In the genomic region with DNA sequence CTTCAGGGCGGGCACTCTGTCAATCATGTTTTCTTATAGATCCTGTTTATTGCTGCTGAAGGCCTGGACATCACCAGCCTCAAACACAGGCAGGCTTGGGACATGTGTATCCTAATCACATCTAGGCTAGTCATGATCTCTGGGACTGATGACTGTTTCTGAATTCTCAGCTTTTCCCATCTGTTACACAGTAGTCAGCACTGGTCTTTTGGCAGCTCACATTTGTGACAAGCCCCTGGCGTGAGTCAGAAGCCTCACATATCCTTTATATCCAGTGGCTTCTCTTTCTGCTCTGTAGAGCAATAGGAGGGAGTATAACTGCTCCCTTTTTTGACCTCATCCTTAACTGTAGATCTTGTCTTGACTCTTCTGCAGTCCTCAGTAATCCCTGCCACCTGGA, we compare ENCODE assay signal across 23 cellular contexts. TPM values are rescaled to one million over a fixed set of nuclear protein-coding genes. Genes with fewer than 3 reads are reported as not detected.
A peak's percentile ranks its signal among the peaks of the same experiment; 100 is the strongest.
DNase-seq lines count a peak whose midpoint lies in the region; ATAC-seq and TF ChIP-seq lines count a peak whose summit lies in the region.
"Had no signal": no experiment of that assay in that cellular context is flagged by ENCODE, and none has a peak within 500 bp of the region (broad histone marks: within the 10 kb centered on the region; RNA-seq: fewer than 3 reads in every experiment).

No MANE protein-coding gene starts in this region.

- CTCF ChIA-PET in PC-3 (lab: Charles Lee) = no interaction called here
- CTCF ChIA-PET in activated CD4-positive, alpha-beta memory T cell treated with anti-CD3 and anti-CD28 coated beads for 36 hours (lab: Charles Lee) = no interaction called here

- ATAC-seq in PC-3 = no peak
- no peak for ATAC-seq in GM19035 (IDR thresholded peaks at IDR 0.05; ENCODE audit: unreplicated experiment)
- no peak for ATAC-seq in mucosa of descending colon
- ATAC-seq: activated CD4-positive, alpha-beta T cell treated with anti-CD3 and anti-CD28 coated beads for 36 hours; left lobe of liver had no signal

- H4K20me1 ChIP-seq in PC-3 (ENCODE audit: low read length) = no peaks in the 10 kb centered on the region

- no peaks in the 10 kb centered on the region for H3K9me3 Mint-ChIP-seq in activated CD4-positive, alpha-beta memory T cell treated with anti-CD3 and anti-CD28 coated beads for 36 hours
- H3K9me3 Mint-ChIP-seq: activated naive CD4-positive, alpha-beta T cell treated with anti-CD3 and anti-CD28 coated beads, Interleukin-2, amount 50 U/mL, for 24 hours had no signal

- no peaks in the 10 kb centered on the region for H3K27me3 ChIP-seq in PC-3 (ENCODE audit: low read length)
- H3K27me3 ChIP-seq: ovary, sigmoid colon, tibial artery had no signal

- no peak overlapping the region for H3K4me3 Mint-ChIP-seq in activated CD4-positive, alpha-beta memory T cell treated with anti-CD3 and anti-CD28 coated beads for 36 hours
- H3K4me3 Mint-ChIP-seq: activated CD4-positive, alpha-beta T cell treated with anti-CD3 and anti-CD28 coated beads for 36 hours; activated naive CD4-positive, alpha-beta T cell treated with anti-CD3 and anti-CD28 coated beads, Interleukin-2, amount 50 U/mL, for 24 hours had no signal

- H3K9ac ChIP-seq in PC-3 (ENCODE audit: low read length) = no peak overlapping the region

- H3K27ac ChIP-seq in PC-3 (ENCODE audit: low read length) = no peak overlapping the region
- H3K27ac ChIP-seq: ovary, sigmoid colon, tibial artery had no signal

- H3K4me1 ChIP-seq in PC-3 (ENCODE audit: insufficient read depth, low read length) (peaks cover 7% of the 10 kb centered on the region), mucosa of descending colon (ENCODE audit: low read depth) (peaks cover 3% of the 10 kb centered on the region)

- intact Hi-C loops in PC-3 (cut with micrococcal nuclease) = loop anchor here (10.0 kb wide), 1 partner anchor 54 kb away; no protein-coding TSS in a partner anchor
- intact Hi-C loops in activated CD4-positive, alpha-beta memory T cell treated with anti-CD3 and anti-CD28 coated beads for 36 hours (cut with micrococcal nuclease) = no loop called here
- intact Hi-C loops in mucosa of descending colon (cut with DNase I, micrococcal nuclease) = no loop called here

- peaks cover 13% of the 10 kb centered on the region for H3K4me1 Mint-ChIP-seq in activated CD4-positive, alpha-beta memory T cell treated with anti-CD3 and anti-CD28 coated beads for 36 hours (ENCODE audit: low read depth)

- H3K9me3 ChIP-seq in PC-3 (ENCODE audit: low read length) = no peaks in the 10 kb centered on the region
- no peaks in the 10 kb centered on the region for H3K9me3 ChIP-seq in mucosa of descending colon
- H3K9me3 ChIP-seq: ovary, sigmoid colon, tibial artery had no signal

- no peaks in the 10 kb centered on the region for H3F3A ChIP-seq in PC-3 (ENCODE audit: low read length, unreplicated experiment)

- no peak overlapping the region for H3K4me3 ChIP-seq in PC-3 (ENCODE audit: low read length)
- H3K4me3 ChIP-seq in fibroblast of mammary gland (ENCODE audit: control insufficient read depth, low read depth, low read length) = no peak overlapping the region
- no peak overlapping the region for H3K4me3 ChIP-seq in mucosa of descending colon
- H3K4me3 ChIP-seq: ovary, sigmoid colon, tibial artery had no signal

- no peaks in the 10 kb centered on the region for H3K36me3 ChIP-seq in PC-3 (ENCODE audit: low read depth, low read length)
- H3K36me3 ChIP-seq in mucosa of descending colon (ENCODE audit: low read depth) = no peaks in the 10 kb centered on the region
- H3K36me3 ChIP-seq: ovary had no signal

- H3K79me2 ChIP-seq in PC-3 (ENCODE audit: low read length) = no peaks in the 10 kb centered on the region

- POLR2A ChIA-PET in PC-3 (lab: Charles Lee; ENCODE audit: unreplicated experiment) = no interaction called here
- POLR2A ChIA-PET in activated CD4-positive, alpha-beta memory T cell treated with anti-CD3 and anti-CD28 coated beads for 36 hours (lab: Charles Lee) = no interaction called here

- DNase-seq in GM03348 (ENCODE audit: low spot score) (peak; percentile 72), PC-3 (peak; percentile 10), fibroblast of mammary gland (ENCODE audit: low read depth) (peak; percentile 92), stromal cell of bone marrow (ENCODE audit: low read depth) (peak; percentile 80), mucosa of descending colon (no peak)
- DNase-seq in activated CD4-positive, alpha-beta memory T cell treated with anti-CD3 and anti-CD28 coated beads for 36 hours = no peak
- DNase-seq: activated CD4-positive, alpha-beta T cell treated with anti-CD3 and anti-CD28 coated beads for 36 hours; CD4-positive, alpha-beta memory T cell; DND-41; effector CD4-positive, alpha-beta T cell; foreskin melanocyte; NCI-H1436; NCI-H510A treated with DMSO at 0.1 percent for 48 hours; ovary; sigmoid colon; stimulated activated CD4-positive, alpha-beta T cell treated with anti-CD3 and anti-CD28 coated beads, Interleukin-4, amount 100 ng/mL, for 1 hour; T1000; tibial artery had no signal

- no peak overlapping the region for H2AFZ ChIP-seq in PC-3 (ENCODE audit: low read length)

- H3K9me2 ChIP-seq in PC-3 (replicated peaks; ENCODE audit: low read length) = no peaks in the 10 kb centered on the region

- H3K36me3 Mint-ChIP-seq in activated CD4-positive, alpha-beta memory T cell treated with anti-CD3 and anti-CD28 coated beads for 36 hours = no peaks in the 10 kb centered on the region

- TF ChIP-seq CTCF in PC-3 (conservative IDR thresholded peaks at IDR 0.05; ENCODE audit: low read depth, low read length) (no peak), fibroblast of mammary gland (conservative IDR thresholded peaks at IDR 0.05; ENCODE audit: control insufficient read depth, insufficient read depth, low read depth, low read length) (no peak), mucosa of descending colon (IDR thresholded peaks at IDR 0.05) (no peak)

- H3K4me2 ChIP-seq in PC-3 (ENCODE audit: low read length) = no peak overlapping the region

- H3K27ac Mint-ChIP-seq in activated CD4-positive, alpha-beta memory T cell treated with anti-CD3 and anti-CD28 coated beads for 36 hours = no peak overlapping the region
- H3K27ac Mint-ChIP-seq: activated CD4-positive, alpha-beta T cell treated with anti-CD3 and anti-CD28 coated beads for 36 hours; activated naive CD4-positive, alpha-beta T cell treated with anti-CD3 and anti-CD28 coated beads, Interleukin-2, amount 50 U/mL, for 24 hours had no signal

- BruUV-seq in PC-3 (replicated peaks; lab: Mats Ljungman, UMichigan) = no TSS peak

- H3K27me3 Mint-ChIP-seq in activated CD4-positive, alpha-beta memory T cell treated with anti-CD3 and anti-CD28 coated beads for 36 hours = no peaks in the 10 kb centered on the region
- H3K27me3 Mint-ChIP-seq: activated CD4-positive, alpha-beta T cell treated with anti-CD3 and anti-CD28 coated beads for 36 hours; activated naive CD4-positive, alpha-beta T cell treated with anti-CD3 and anti-CD28 coated beads, Interleukin-2, amount 50 U/mL, for 24 hours had no signal

RNA-seq across cellular contexts. Expression of a gene that starts 4.5 kb away (rescaled TPM):
- total RNA-seq in PC-3 (2014; rRNA removed) = 7.6 and 13.9 TPM in 2 replicates
- 1 to 10 TPM; 7.7 to 7.9 TPM for total RNA-seq in activated CD4-positive, alpha-beta memory T cell treated with anti-CD3 and anti-CD28 coated beads for 36 hours
- total RNA-seq in mucosa of descending colon = 1 to 10 TPM; 3.9 to 5.7 (median 4.4) TPM

RNA-seq across cellular contexts. Expression of a gene that starts 10.4 kb away (rescaled TPM):
- total RNA-seq in PC-3 (2014; rRNA removed) (not detected in 2 replicates), mucosa of descending colon (under 1 TPM; 0.19 to 0.43 (median 0.31) TPM)
- total RNA-seq in activated CD4-positive, alpha-beta memory T cell treated with anti-CD3 and anti-CD28 coated beads for 36 hours = not detected
- total RNA-seq: cardiac septum; CD4-positive, alpha-beta memory T cell; left lobe of liver; OCI-LY7 had no signal

Comparison
In these comparisons a context has a peak if more than half of its experiments do, and no peak if none do; other contexts are left out.
1. DNase-seq: peak in GM03348 (single experiment), PC-3 (single experiment), fibroblast of mammary gland (single experiment) and stromal cell of bone marrow (single experiment); none in activated CD4-positive, alpha-beta memory T cell treated with anti-CD3 and anti-CD28 coated beads for 36 hours (single experiment) and mucosa of descending colon (0 of 3).